ENCODE assay signal across 8 cellular contexts in the genomic region with DNA sequence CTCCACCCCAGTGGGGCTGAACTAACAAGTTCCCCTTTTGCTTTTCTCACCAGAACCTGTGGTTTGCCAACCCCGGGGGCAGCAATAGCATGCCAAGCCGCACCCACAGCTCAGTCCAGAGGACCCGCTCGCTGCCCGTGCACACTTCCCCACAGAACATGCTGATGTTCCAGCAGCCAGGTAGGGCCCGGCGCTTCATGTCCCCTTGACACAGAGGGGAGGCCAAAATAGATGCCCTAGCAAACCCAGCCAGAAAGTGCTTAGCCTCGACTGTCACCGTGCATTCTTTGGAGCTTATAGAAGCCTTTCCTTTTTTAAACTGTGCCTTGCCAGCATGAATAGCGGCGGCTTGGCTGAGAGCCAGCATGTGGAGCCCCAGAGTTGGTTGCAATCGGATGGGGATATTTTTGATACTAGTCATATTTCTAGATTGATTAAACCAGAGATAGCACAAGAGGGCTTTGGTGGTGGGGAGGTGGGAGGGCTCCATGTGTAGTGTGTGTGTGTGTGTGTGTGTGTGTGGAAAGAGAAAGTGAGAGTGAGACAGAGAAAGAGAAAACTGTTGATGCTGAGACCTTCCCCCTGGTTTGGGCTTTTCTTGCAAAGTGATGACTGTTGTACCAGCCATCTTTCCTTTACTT.
A peak's percentile ranks its signal among the peaks of the same experiment; 100 is the strongest.
DNase-seq lines count a peak whose midpoint lies in the region; ATAC-seq and TF ChIP-seq lines count a peak whose summit lies in the region.

No MANE protein-coding gene starts in this region.

- intact Hi-C loops in CD4-positive, alpha-beta memory T cell (cut with micrococcal nuclease) = loop anchor here (10.0 kb wide), 1 partner anchor 132 kb away; no protein-coding TSS in a partner anchor
- intact Hi-C loops in activated B cell treated with CpG ODN at 0.5 μM for 24 hours (cut with micrococcal nuclease) = loop anchor here (1.0 to 10.0 kb wide), 2 partner anchors 30 to 498 kb away; a partner anchor contains a TSS

- H3K36me3 Mint-ChIP-seq in CD4-positive, alpha-beta memory T cell = no peaks in the 10 kb centered on the region
- H3K36me3 Mint-ChIP-seq in activated B cell treated with CpG ODN at 0.5 μM for 24 hours (ENCODE audit: low read depth) = peaks cover 6% of the 10 kb centered on the region
- peaks cover 1% of the 10 kb centered on the region for H3K36me3 Mint-ChIP-seq in central memory CD8-positive, alpha-beta T cell (ENCODE audit: insufficient read depth)

- no peak overlapping the region for H3K27ac ChIP-seq in CD4-positive, alpha-beta memory T cell (ENCODE audit: low read depth, low read length)

- no peak for TF ChIP-seq CTCF in activated B cell treated with CpG ODN at 0.5 μM for 24 hours (IDR thresholded peaks at IDR 0.05)

- peaks cover 22% of the 10 kb centered on the region for H3K4me1 ChIP-seq in CD4-positive, alpha-beta memory T cell (ENCODE audit: insufficient read depth, low read length)

- CTCF ChIA-PET in CD4-positive, alpha-beta memory T cell (lab: Charles Lee; ENCODE audit: partially characterized antibody) = interaction anchor here (1.2 to 6.8 kb wide), 7 partner anchors 9 to 218 kb away, joined by 3 to 245 read pairs (median 4); a partner anchor contains a TSS
- CTCF ChIA-PET in activated B cell treated with CpG ODN at 0.5 μM for 24 hours (lab: Charles Lee) = interaction anchor here (1.6 to 5.8 kb wide), 5 partner anchors 27 to 213 kb away, joined by 4 to 78 read pairs (median 6); a partner anchor contains a TSS

- no peaks in the 10 kb centered on the region for H3K9me3 Mint-ChIP-seq in CD4-positive, alpha-beta memory T cell
- no peaks in the 10 kb centered on the region for H3K9me3 Mint-ChIP-seq in activated B cell treated with CpG ODN at 0.5 μM for 24 hours
- H3K9me3 Mint-ChIP-seq in central memory CD8-positive, alpha-beta T cell = no peaks in the 10 kb centered on the region

- POLR2A ChIA-PET in CD4-positive, alpha-beta memory T cell (lab: Charles Lee; ENCODE audit: partially characterized antibody) = interaction anchor here (6.4 kb wide), 1 partner anchor 211 kb away, joined by 62 read pairs; a partner anchor contains a TSS
- POLR2A ChIA-PET in activated B cell treated with CpG ODN at 0.5 μM for 24 hours (lab: Charles Lee) = interaction anchor here (0.6 to 4.8 kb wide), 7 partner anchors 46 to 300 kb away, joined by 3 to 67 read pairs (median 4); a partner anchor contains a TSS

- no peaks in the 10 kb centered on the region for H3K27me3 ChIP-seq in CD4-positive, alpha-beta memory T cell (ENCODE audit: insufficient read depth, low read length)

- H3K4me3 Mint-ChIP-seq in CD4-positive, alpha-beta memory T cell = peak overlapping the region in 5 of 8 donors; percentile 5 to 70 (median 41)
- H3K4me3 Mint-ChIP-seq in activated B cell treated with CpG ODN at 0.5 μM for 24 hours = peak overlapping the region; percentile 77
- H3K4me3 Mint-ChIP-seq in central memory CD8-positive, alpha-beta T cell = peak overlapping the region; percentile 59

- peak in 4 of 5 donors; percentile 6 to 68 (median 22) for DNase-seq in CD4-positive, alpha-beta memory T cell
- peak; percentile 88 for DNase-seq in HS-27A (ENCODE audit: low read depth)
- DNase-seq in activated B cell treated with CpG ODN at 0.5 μM for 24 hours = peak; percentile 58
- DNase-seq in central memory CD8-positive, alpha-beta T cell (ENCODE audit: low spot score in 2 of 2) = peak; percentile 20
- DNase-seq in occipital lobe (lab: John Stamatoyannopoulos, UW) = peak; percentile 29
- DNase-seq in NCI-H1417 treated with DMSO at 0.1 percent for 48 hours (lab: John Stamatoyannopoulos, UW) = no peak
- no peak for DNase-seq in NCI-H524 (lab: John Stamatoyannopoulos, UW)

- peaks cover 18 to 30% (median 22%) of the 10 kb centered on the region in 4 donors for H3K4me1 Mint-ChIP-seq in CD4-positive, alpha-beta memory T cell
- H3K4me1 Mint-ChIP-seq in activated B cell treated with CpG ODN at 0.5 μM for 24 hours = peaks cover 52% of the 10 kb centered on the region
- peaks cover 31% of the 10 kb centered on the region for H3K4me1 Mint-ChIP-seq in central memory CD8-positive, alpha-beta T cell

- ATAC-seq in activated B cell treated with CpG ODN at 0.5 μM for 24 hours (ENCODE audit: low read depth) (peak; percentile 71), HG03378 (IDR thresholded peaks at IDR 0.05; ENCODE audit: unreplicated experiment) (no peak)
- ATAC-seq in central memory CD8-positive, alpha-beta T cell (replicated peaks; ENCODE audit: extremely low read depth, poor library complexity, severe bottlenecking) = peak; percentile 9

- H3K9me3 ChIP-seq in CD4-positive, alpha-beta memory T cell (ENCODE audit: control insufficient read depth in 1 of 2, low read length in 2 of 2) = no peaks in the 10 kb centered on the region

- no peak overlapping the region for H3K4me3 ChIP-seq in CD4-positive, alpha-beta memory T cell (ENCODE audit: low read length in 2 of 2)

- no peaks in the 10 kb centered on the region for H3K36me3 ChIP-seq in CD4-positive, alpha-beta memory T cell (ENCODE audit: insufficient read depth, low read length)

- H3K27me3 Mint-ChIP-seq in CD4-positive, alpha-beta memory T cell = peaks cover 1 to 3% of the 10 kb centered on the region in 2 donors
- H3K27me3 Mint-ChIP-seq in activated B cell treated with CpG ODN at 0.5 μM for 24 hours = no peaks in the 10 kb centered on the region
- H3K27me3 Mint-ChIP-seq in central memory CD8-positive, alpha-beta T cell = peaks cover 20% of the 10 kb centered on the region

- peak overlapping the region in 4 of 7 donors; percentile 43 to 73 (median 58) for H3K27ac Mint-ChIP-seq in CD4-positive, alpha-beta memory T cell
- peak overlapping the region; percentile 68 for H3K27ac Mint-ChIP-seq in activated B cell treated with CpG ODN at 0.5 μM for 24 hours
- peak overlapping the region; percentile 63 for H3K27ac Mint-ChIP-seq in central memory CD8-positive, alpha-beta T cell (ENCODE audit: low read depth)

Comparison
In these comparisons a context has a peak if more than half of its experiments do, and no peak if none do; other contexts are left out.
1. DNase-seq: peak in CD4-positive, alpha-beta memory T cell (4 of 5), HS-27A (single experiment), activated B cell treated with CpG ODN at 0.5 μM for 24 hours (single experiment), central memory CD8-positive, alpha-beta T cell (2 of 2) and occipital lobe (single experiment); none in NCI-H1417 treated with DMSO at 0.1 percent for 48 hours (single experiment) and NCI-H524 (0 of 2).
2. Peak in every context shown above with its lines, with median percentiles within 50 percentile points of each other: H3K27ac Mint-ChIP-seq and H3K4me3 Mint-ChIP-seq.